In genomic region chr11:9148035-9148434, GRCh38 we compare ENCODE assay signal across 20 cellular contexts. TPM values are rescaled to one million over a fixed set of nuclear protein-coding genes. Genes with fewer than 3 reads are reported as not detected.
"Had no signal": no experiment of that assay in that cellular context is flagged by ENCODE, and none has a peak within 500 bp of the region (broad histone marks: within the 10 kb centered on the region; RNA-seq: fewer than 3 reads in every experiment).

No MANE protein-coding gene starts in this region.

- H3K9me3 Mint-ChIP-seq: natural killer cell had no signal

- H3K27ac ChIP-seq: brain microvascular endothelial cell, esophagus muscularis mucosa, foreskin keratinocyte, left lung, lower lobe of right lung, spleen, upper lobe of right lung had no signal

- DNase-seq: activated CD4-positive, alpha-beta T cell treated with anti-CD3 and anti-CD28 coated beads for 4 hours; activated CD4-positive, alpha-beta T cell treated with anti-CD3 and anti-CD28 coated beads, Interleukin-2, amount 50 U/mL, for 48 hours; activated CD4-positive, CD25-positive, alpha-beta regulatory T cell; activated CD8-positive, alpha-beta memory T cell treated with anti-CD3 and anti-CD28 coated beads for 24 hours; activated gamma-delta T cell treated with Interleukin-2 at 50 U/mL for 16 hours; amniotic stem cell; brain microvascular endothelial cell; kidney glomerular epithelial cell; left lung; lower lobe of right lung; mesenchymal stem cell; natural killer cell; posterior cingulate gyrus; right cardiac atrium; spleen; stimulated activated naive CD4-positive, alpha-beta T cell treated with Interleukin-2 at 50 U/mL for 16 hours; T-helper 1 cell; upper lobe of right lung had no signal

- H3K9me3 ChIP-seq: esophagus muscularis mucosa, left lung, lower lobe of right lung, spleen, upper lobe of right lung had no signal

- H3K36me3 Mint-ChIP-seq: natural killer cell had no signal

- H3K4me1 Mint-ChIP-seq: natural killer cell had no signal

- H3K4me3 Mint-ChIP-seq: natural killer cell had no signal

- H3K4me1 ChIP-seq: left lung, lower lobe of right lung, spleen, upper lobe of right lung had no signal

- H3K4me3 ChIP-seq: esophagus muscularis mucosa, left lung, lower lobe of right lung, spleen, upper lobe of right lung had no signal

- ATAC-seq: foreskin keratinocyte, left lung, lower lobe of right lung, natural killer cell, right cardiac atrium, upper lobe of right lung had no signal

- H3K27ac Mint-ChIP-seq: natural killer cell had no signal

- H3K27me3 ChIP-seq: brain microvascular endothelial cell, esophagus muscularis mucosa, foreskin keratinocyte, left lung, spleen, upper lobe of right lung had no signal

RNA-seq across cellular contexts. Expression of gene SCUBE2, which starts 56.6 kb away (rescaled TPM):
- total RNA-seq: natural killer cell had no signal
